In genomic region chr11:33615751-33616150, GRCh38 we compare ENCODE assay signal across 17 cellular contexts.
DNase-seq lines count a peak whose midpoint lies in the region; ATAC-seq and TF ChIP-seq lines count a peak whose summit lies in the region.
"Had no signal": no experiment of that assay in that cellular context is flagged by ENCODE, and none has a peak within 500 bp of the region (broad histone marks: within the 10 kb centered on the region; RNA-seq: fewer than 3 reads in every experiment).

No MANE protein-coding gene starts in this region.

- ATAC-seq in RWPE2 (ENCODE audit: low read depth) = no peak
- ATAC-seq: CD8-positive, alpha-beta T cell had no signal

- no peak for TF ChIP-seq POLR2A in ovary (IDR thresholded peaks at IDR 0.05)

- DNase-seq in EH (ENCODE audit: low read depth) (peak; percentile 5), RWPE2 (ENCODE audit: low spot score) (no peak), epithelial cell of esophagus (ENCODE audit: low read depth) (peak; percentile 79), ovary (no peak), NAMALWA (ENCODE audit: low spot score) (no peak), NCI-H1417 treated with DMSO at 0.1 percent for 48 hours (lab: John Stamatoyannopoulos, UW) (no peak)
- DNase-seq: Caco-2; CD4-positive, CD25-positive, alpha-beta regulatory T cell; CD8-positive, alpha-beta T cell; DMS153; DND-41; EL; GDM1; H7; HCEC 1CT had no signal

- H3K4me3 ChIP-seq in RWPE2 (ENCODE audit: severe bottlenecking) (no peak overlapping the region), epithelial cell of esophagus (ENCODE audit: low read length) (no peak overlapping the region), ovary (no peak overlapping the region)
- H3K4me3 ChIP-seq: BLaER1 had no signal

- intact Hi-C loops in ovary (cut with DNase I) = no loop called here

- no peak for TF ChIP-seq CTCF in RWPE2 (IDR thresholded peaks at IDR 0.05; ENCODE audit: poor library complexity, severe bottlenecking)
- no peak for TF ChIP-seq CTCF in epithelial cell of esophagus (IDR thresholded peaks at IDR 0.05; ENCODE audit: insufficient read depth, low read depth, low read length, missing control alignments)
- TF ChIP-seq CTCF in ovary (IDR thresholded peaks at IDR 0.05) = no peak

- H3K9me3 ChIP-seq in RWPE2 (ENCODE audit: severe bottlenecking) = no peaks in the 10 kb centered on the region
- H3K9me3 ChIP-seq in ovary = no peaks in the 10 kb centered on the region
- H3K9me3 ChIP-seq: BLaER1, Caco-2 had no signal

- H3K36me3 ChIP-seq in RWPE2 (ENCODE audit: low read depth) (peaks cover 3% of the 10 kb centered on the region; the same call in 1 of the 2 replicates), ovary (no peaks in the 10 kb centered on the region)
- H3K36me3 ChIP-seq: BLaER1 had no signal

- H3K27me3 ChIP-seq in RWPE2 (ENCODE audit: insufficient read depth, poor library complexity, severe bottlenecking) (no peaks in the 10 kb centered on the region), ovary (no peaks in the 10 kb centered on the region)
- H3K27me3 ChIP-seq: BLaER1 had no signal

- no peak for TF ChIP-seq EP300 in ovary (IDR thresholded peaks at IDR 0.05)

- H3K4me1 ChIP-seq in RWPE2 (ENCODE audit: insufficient read depth, poor library complexity, severe bottlenecking) (peaks cover 20% of the 10 kb centered on the region), ovary (ENCODE audit: insufficient read depth) (no peaks in the 10 kb centered on the region)
- H3K4me1 ChIP-seq: BLaER1, Caco-2 had no signal

- peak overlapping the region; percentile 27 for H3K27ac ChIP-seq in RWPE2 (ENCODE audit: poor library complexity, severe bottlenecking)
- H3K27ac ChIP-seq in ovary = no peak overlapping the region
- H3K27ac ChIP-seq: BLaER1, C4-2B had no signal

- WGBS in ovary, 3 donors = 32 to 38% (median 37%) methylated on average over 3 of the region's 3 CpGs

Comparison
In these comparisons a context has a peak if more than half of its experiments do, and no peak if none do; other contexts are left out.
1. DNase-seq: peak in EH (single experiment) and epithelial cell of esophagus (single experiment); none in RWPE2 (single experiment), ovary (0 of 5), NAMALWA (single experiment) and NCI-H1417 treated with DMSO at 0.1 percent for 48 hours (single experiment).